Comparison of ENCODE assay signal across 29 cellular contexts in genomic region chr6:103819509-103819908, GRCh38.
"Had no signal": no experiment of that assay in that cellular context is flagged by ENCODE, and none has a peak within 500 bp of the region (broad histone marks: within the 10 kb centered on the region; RNA-seq: fewer than 3 reads in every experiment).

No MANE protein-coding gene starts in this region.

- H3K36me3 ChIP-seq: esophagus muscularis mucosa, gastroesophageal sphincter, heart left ventricle, sigmoid colon, stomach, thyroid gland, vagina had no signal

- H3K79me2 ChIP-seq: hepatocyte had no signal

- H3K36me3 Mint-ChIP-seq: memory B cell; mesothelial cell of epicardium; naive B cell; natural killer cell treated with Interleukin-12 subunit alpha and Interleukin-12 subunit beta and Interleukin-15 and Interleukin-18, amount 100 ng/mL, for 72 hours; stimulated activated effector memory CD8-positive, alpha-beta T cell treated with anti-CD3 and anti-CD28 coated beads, Interleukin-12 subunit alpha, Interleukin-12 subunit beta, amount 100 ng/mL, for 72 hours had no signal

- H3K4me3 Mint-ChIP-seq: dendritic cell treated with granulocyte-macrophage colony-stimulating factor and Interleukin-4, amounts not matched to agents 40 ng/mL and 50 ng/mL, for 4 days; memory B cell; mesothelial cell of epicardium; natural killer cell treated with Interleukin-12 subunit alpha and Interleukin-12 subunit beta and Interleukin-15 and Interleukin-18, amount 100 ng/mL, for 72 hours; neural crest cell; stimulated activated effector memory CD8-positive, alpha-beta T cell treated with anti-CD3 and anti-CD28 coated beads, Interleukin-12 subunit alpha, Interleukin-12 subunit beta, amount 100 ng/mL, for 72 hours had no signal

- H3K27me3 ChIP-seq: esophagus muscularis mucosa, foreskin keratinocyte, gastroesophageal sphincter, heart left ventricle, hepatocyte, sigmoid colon, stomach, thyroid gland, vagina had no signal

- H3K9me3 ChIP-seq: gastroesophageal sphincter, mucosa of descending colon, psoas muscle, sigmoid colon, thyroid gland, vagina had no signal

- H3K4me1 ChIP-seq: esophagus muscularis mucosa, foreskin keratinocyte, gastroesophageal sphincter, heart left ventricle, psoas muscle, sigmoid colon, stomach, thyroid gland, vagina had no signal

- H3K27me3 Mint-ChIP-seq: dendritic cell treated with granulocyte-macrophage colony-stimulating factor and Interleukin-4, amounts not matched to agents 40 ng/mL and 50 ng/mL, for 4 days; memory B cell; naive B cell; natural killer cell treated with Interleukin-12 subunit alpha and Interleukin-12 subunit beta and Interleukin-15 and Interleukin-18, amount 100 ng/mL, for 72 hours had no signal

- ATAC-seq: foreskin keratinocyte; gastroesophageal sphincter; heart left ventricle; left lobe of liver; mucosa of descending colon; natural killer cell treated with Interleukin-12 subunit alpha and Interleukin-12 subunit beta and Interleukin-15 and Interleukin-18, amount 100 ng/mL, for 72 hours; psoas muscle; right cardiac atrium had no signal

- DNase-seq: effector memory CD4-positive, alpha-beta T cell; foreskin keratinocyte; heart left ventricle; kidney; mucosa of descending colon; naive B cell; nucleus accumbens; psoas muscle; right cardiac atrium; sigmoid colon; stimulated activated CD4-positive, alpha-beta T cell treated with anti-CD3 and anti-CD28 coated beads, Interleukin-2, amount 100 ng/mL, for 24 hours; stimulated activated CD4-positive, alpha-beta T cell treated with anti-CD3 and anti-CD28 coated beads, Interleukin-4, amount 100 ng/mL, for 24 hours; stimulated activated naive CD4-positive, alpha-beta T cell treated with Interleukin-2 at 50 U/mL for 16 hours; stomach; thyroid gland; trophoblast cell had no signal

- H3K4me1 Mint-ChIP-seq: memory B cell; mesothelial cell of epicardium; naive B cell; neural crest cell; stimulated activated effector memory CD8-positive, alpha-beta T cell treated with anti-CD3 and anti-CD28 coated beads, Interleukin-12 subunit alpha, Interleukin-12 subunit beta, amount 100 ng/mL, for 72 hours had no signal

- H3K27ac Mint-ChIP-seq: dendritic cell treated with granulocyte-macrophage colony-stimulating factor and Interleukin-4, amounts not matched to agents 40 ng/mL and 50 ng/mL, for 4 days; memory B cell; mesothelial cell of epicardium; naive B cell; natural killer cell treated with Interleukin-12 subunit alpha and Interleukin-12 subunit beta and Interleukin-15 and Interleukin-18, amount 100 ng/mL, for 72 hours; stimulated activated effector memory CD8-positive, alpha-beta T cell treated with anti-CD3 and anti-CD28 coated beads, Interleukin-12 subunit alpha, Interleukin-12 subunit beta, amount 100 ng/mL, for 72 hours had no signal

- H3K4me3 ChIP-seq: esophagus muscularis mucosa, gastroesophageal sphincter, heart left ventricle, hepatocyte, lung, mucosa of descending colon, psoas muscle, sigmoid colon, stomach, thyroid gland, vagina had no signal

- FAIRE-seq: endothelial cell of umbilical vein had no signal

- H3K4me2 ChIP-seq: hepatocyte had no signal

- H3K27ac ChIP-seq: esophagus muscularis mucosa, foreskin keratinocyte, gastroesophageal sphincter, heart left ventricle, hepatocyte, psoas muscle, sigmoid colon, stomach, thyroid gland, vagina had no signal

- H2AFZ ChIP-seq: hepatocyte had no signal
